In genomic region chr6:133892444-133893323, GRCh38 we compare ENCODE assay signal across 13 cellular contexts. TPM values are rescaled to one million over a fixed set of nuclear protein-coding genes. Genes with fewer than 3 reads are reported as not detected.
A peak's percentile ranks its signal among the peaks of the same experiment; 100 is the strongest.
DNase-seq lines count a peak whose midpoint lies in the region; ATAC-seq and TF ChIP-seq lines count a peak whose summit lies in the region.
"Had no signal": no experiment of that assay in that cellular context is flagged by ENCODE, and none has a peak within 500 bp of the region (broad histone marks: within the 10 kb centered on the region; RNA-seq: fewer than 3 reads in every experiment).

No MANE protein-coding gene starts in this region.

- TF ChIP-seq POLR2A in vagina (IDR thresholded peaks at IDR 0.05) (no peak), erythroblast (IDR thresholded peaks at IDR 0.05; ENCODE audit: low read length) (no peak)

- H3K4me3 ChIP-seq in coronary artery, result peak overlapping the region; percentile 21
- peak overlapping the region; percentile 61 to 66 for H3K4me3 ChIP-seq in mucosa of rectum (ENCODE audit: low read length in 2 of 2)
- peak overlapping the region; percentile 4 to 13 for H3K4me3 ChIP-seq in vagina
- H3K4me3 ChIP-seq: SJCRH30 had no signal

- H3K27me3 ChIP-seq in mucosa of rectum (ENCODE audit: control insufficient read depth in 2 of 2, insufficient read depth in 2 of 2, low read length in 2 of 2) (peaks cover 48 to 80% of the 10 kb centered on the region in 2 donors), vagina (peaks cover 9% of the 10 kb centered on the region)
- H3K27me3 ChIP-seq: SJCRH30 had no signal

- H3K9me3 ChIP-seq in mucosa of rectum (ENCODE audit: control insufficient read depth in 2 of 2, low read length in 2 of 2) (no peaks in the 10 kb centered on the region), vagina (no peaks in the 10 kb centered on the region)
- H3K9me3 ChIP-seq: SJCRH30 had no signal

- H3K27me3 Mint-ChIP-seq in stimulated activated naive CD8-positive, alpha-beta T cell treated with anti-CD3 and anti-CD28 coated beads, Interleukin-15, amount 100 ng/mL, for 72 hours, result peaks cover 96% of the 10 kb centered on the region
- H3K27me3 Mint-ChIP-seq in T-cell, result peaks cover 87 to 88% of the 10 kb centered on the region in 2 donors

- TF ChIP-seq CTCF in coronary artery (IDR thresholded peaks at IDR 0.05) (no peak), vagina (IDR thresholded peaks at IDR 0.05) (no peak)

- no peak for DNase-seq in stimulated activated naive CD8-positive, alpha-beta T cell treated with anti-CD3 and anti-CD28 coated beads, Interleukin-15, amount 100 ng/mL, for 72 hours
- no peak for DNase-seq in stimulated activated naive CD8-positive, alpha-beta T cell treated with anti-CD3 and anti-CD28 coated beads, Interleukin-15, Interleukin-2, amounts not matched to agents 100 U/mL and 50 U/mL, for 24 hours
- DNase-seq in coronary artery (ENCODE audit: low spot score), result no peak
- DNase-seq in vagina (ENCODE audit: extremely low spot score in 2 of 2), result no peak
- no peak for DNase-seq in erythroblast (lab: John Stamatoyannopoulos, UW)
- no peak for DNase-seq in NOMO-1 treated with dmso at 0.1 percent for 144 hours (lab: John Stamatoyannopoulos, UW; ENCODE audit: unreplicated experiment)
- DNase-seq in T-cell, result no peak
- DNase-seq: activated CD4-positive, alpha-beta memory T cell treated with anti-CD3 and anti-CD28 coated beads, Interleukin-2, amount 10 ng/mL, durations not matched to agents 7 days and 5 days; Karpas-422; SJCRH30; stimulated activated CD4-positive, alpha-beta T cell treated with anti-CD3 and anti-CD28 coated beads, Interleukin-1b, Interleukin-23, amount 100 ng/mL, for 48 hours had no signal

- peak overlapping the region in 1 of 2 donors; percentile 71 for H3K27ac Mint-ChIP-seq in stimulated activated naive CD8-positive, alpha-beta T cell treated with anti-CD3 and anti-CD28 coated beads, Interleukin-15, amount 100 ng/mL, for 72 hours
- H3K27ac Mint-ChIP-seq in T-cell, result no peak overlapping the region
- H3K27ac Mint-ChIP-seq: activated CD4-positive, alpha-beta memory T cell treated with anti-CD3 and anti-CD28 coated beads, Interleukin-2, amount 10 ng/mL, durations not matched to agents 7 days and 5 days had no signal

- no peaks in the 10 kb centered on the region for H3K9me3 Mint-ChIP-seq in stimulated activated naive CD8-positive, alpha-beta T cell treated with anti-CD3 and anti-CD28 coated beads, Interleukin-15, amount 100 ng/mL, for 72 hours
- no peaks in the 10 kb centered on the region for H3K9me3 Mint-ChIP-seq in T-cell
- H3K9me3 Mint-ChIP-seq: activated CD4-positive, alpha-beta memory T cell treated with anti-CD3 and anti-CD28 coated beads, Interleukin-2, amount 10 ng/mL, durations not matched to agents 7 days and 5 days had no signal

- H3K27ac ChIP-seq in coronary artery (peak overlapping the region in 1 of 2 donors; percentile 10), mucosa of rectum (ENCODE audit: low read depth in 2 of 2, low read length in 2 of 2) (peak overlapping the region; percentile 49 to 56), vagina (peak overlapping the region; percentile 49)
- H3K27ac ChIP-seq: SJCRH30 had no signal

- H3K4me1 Mint-ChIP-seq in stimulated activated naive CD8-positive, alpha-beta T cell treated with anti-CD3 and anti-CD28 coated beads, Interleukin-15, amount 100 ng/mL, for 72 hours, result peaks cover 64% of the 10 kb centered on the region
- peaks cover 36 to 54% (median 42%) of the 10 kb centered on the region in 3 donors for H3K4me1 Mint-ChIP-seq in T-cell

- no peak for ATAC-seq in stimulated activated naive CD8-positive, alpha-beta T cell treated with anti-CD3 and anti-CD28 coated beads, Interleukin-15, amount 100 ng/mL, for 72 hours
- no peak for ATAC-seq in stimulated activated naive CD8-positive, alpha-beta T cell treated with anti-CD3 and anti-CD28 coated beads, Interleukin-15, Interleukin-2, amounts not matched to agents 100 U/mL and 50 U/mL, for 24 hours
- ATAC-seq in T-cell (replicated peaks in 1 of 4), result no peak

- peak overlapping the region; percentile 38 to 69 for H3K4me3 Mint-ChIP-seq in stimulated activated naive CD8-positive, alpha-beta T cell treated with anti-CD3 and anti-CD28 coated beads, Interleukin-15, amount 100 ng/mL, for 72 hours
- peak overlapping the region in 1 of 3 donors; percentile 85 for H3K4me3 Mint-ChIP-seq in T-cell

- CTCF ChIA-PET in T-cell (lab: Charles Lee), result interaction anchor here (1.1 to 1.4 kb wide), 2 partner anchors 24 to 205 kb away, joined by 3 read pairs; no protein-coding TSS in a partner anchor

- H3K36me3 Mint-ChIP-seq in T-cell, result no peaks in the 10 kb centered on the region

- POLR2A ChIA-PET in T-cell (lab: Charles Lee), result no interaction called here

- peaks cover 7 to 12% of the 10 kb centered on the region in 2 donors for H3K4me1 ChIP-seq in mucosa of rectum (ENCODE audit: control insufficient read depth in 2 of 2, insufficient read depth in 2 of 2, low read length in 2 of 2)
- peaks cover 41% of the 10 kb centered on the region for H3K4me1 ChIP-seq in vagina
- H3K4me1 ChIP-seq: SJCRH30 had no signal

- intact Hi-C loops in vagina (cut with DNase I), result loop anchor here (10.0 kb wide), 2 partner anchors 128 to 1948 kb away; no protein-coding TSS in a partner anchor

- no peaks in the 10 kb centered on the region for H3K36me3 ChIP-seq in mucosa of rectum (ENCODE audit: control insufficient read depth in 2 of 2, insufficient read depth in 2 of 2, low read length in 2 of 2)
- no peaks in the 10 kb centered on the region for H3K36me3 ChIP-seq in vagina
- H3K36me3 ChIP-seq: SJCRH30 had no signal

- peak overlapping the region; percentile 3 to 5 for H3K9ac ChIP-seq in mucosa of rectum (ENCODE audit: low read depth in 1 of 2, low read length in 2 of 2)

RNA-seq across cellular contexts. Expression of gene TCF21, which starts 3.8 kb away (rescaled TPM):
- total RNA-seq in vagina (12.5 TPM), T-cell (under 1 TPM in 2 of 5 donors, not detected in 3; 0.07 to 0.12 TPM)
- total RNA-seq: activated CD4-positive, alpha-beta memory T cell treated with anti-CD3 and anti-CD28 coated beads, Interleukin-2, amount 10 ng/mL, durations not matched to agents 7 days and 5 days; SJCRH30; temporal lobe had no signal

Comparison
In these comparisons a context has a peak if more than half of its experiments do, and no peak if none do; other contexts are left out.
1. H3K4me3 ChIP-seq: peak in every context shown above with its lines; median percentile 64 in mucosa of rectum; 21 in coronary artery; 8 in vagina.
2. RNA of gene TCF21, which starts 3.8 kb away (total RNA-seq): 12.5 TPM in vagina (single experiment); 0.07 to 0.12 TPM in T-cell; every median in the first group is over 10 times any median in the second.